In the genomic region with DNA sequence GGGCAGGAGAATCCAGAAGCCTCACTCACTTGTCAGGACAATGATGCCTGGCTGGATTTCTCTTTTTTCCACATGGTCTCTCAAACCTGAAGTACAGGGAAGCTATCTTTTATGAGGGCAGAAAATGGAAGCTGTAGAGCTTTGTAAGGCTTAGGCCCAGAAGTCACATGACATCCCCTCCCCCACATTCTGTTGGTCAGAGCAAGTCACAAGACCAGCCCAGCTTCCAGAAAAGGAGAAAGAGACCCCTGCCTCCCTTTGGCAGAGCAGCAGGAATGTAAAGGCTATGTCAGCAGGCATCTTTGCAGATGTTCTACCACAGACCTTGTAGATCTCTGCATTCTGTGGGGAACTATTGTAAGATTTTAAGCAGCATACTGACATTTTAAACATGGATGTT, we compare ENCODE assay signal across 22 cellular contexts.
"Had no signal": no experiment of that assay in that cellular context is flagged by ENCODE, and none has a peak within 500 bp of the region (broad histone marks: within the 10 kb centered on the region; RNA-seq: fewer than 3 reads in every experiment).

No MANE protein-coding gene starts in this region.

- H2AFZ ChIP-seq: PC-9 had no signal

- H3K9me3 ChIP-seq: Peyer's patch, SJCRH30 had no signal

- DNase-seq: IMR-90, MV-4-11, NCI-H1048, NCI-H1105, NCI-H1417, NCI-H146, NCI-H1694 treated with DMSO at 0.1 percent for 48 hours, NCI-H1930, NCI-H2081, NCI-H2107, NCI-H2227 treated with DMSO at 0.1 percent for 48 hours, NCI-H524 treated with DMSO at 0.1 percent for 48 hours, NCI-H69, NCI-H774, PC-9, Peyer's patch, SHP77 treated with DMSO at 0.1 percent for 48 hours, SJCRH30 had no signal

- H3K4me2 ChIP-seq: KMS-11, PC-9 had no signal

- H3K36me3 ChIP-seq: Peyer's patch, SJCRH30 had no signal

- H3K4me3 ChIP-seq: PC-9, Peyer's patch, SJCRH30 had no signal

- H3K27ac ChIP-seq: KMS-11, PC-9, Peyer's patch, SJCRH30 had no signal

- ATAC-seq: HepG2, Right ventricle myocardium inferior, SK-N-SH treated with all-trans-retinoic acid at 6 μM for 48 hours had no signal

- H3K4me1 ChIP-seq: Peyer's patch, SJCRH30 had no signal

- H3K27me3 ChIP-seq: Peyer's patch, SJCRH30 had no signal
